13 cellular contexts compared by ENCODE assay signal in genomic region chr4:1408418-1408817, GRCh38. TPM values are rescaled to one million over a fixed set of nuclear protein-coding genes. Genes with fewer than 3 reads are reported as not detected.
A peak's percentile ranks its signal among the peaks of the same experiment; 100 is the strongest.
DNase-seq lines count a peak whose midpoint lies in the region; TF ChIP-seq lines count a peak whose summit lies in the region.
"Had no signal": no experiment of that assay in that cellular context is flagged by ENCODE, and none has a peak within 500 bp of the region (broad histone marks: within the 10 kb centered on the region; RNA-seq: fewer than 3 reads in every experiment).

No MANE protein-coding gene starts in this region.

- peaks cover 2% of the 10 kb centered on the region for H3K4me1 Mint-ChIP-seq in activated CD4-positive, alpha-beta memory T cell treated with anti-CD3 and anti-CD28 coated beads, Interleukin-2, amount 10 ng/mL, durations not matched to agents 7 days and 5 days
- H3K4me1 Mint-ChIP-seq in activated CD4-positive, alpha-beta memory T cell treated with anti-CD3 and anti-CD28 coated beads for 36 hours (ENCODE audit: low read depth), result peaks cover 2% of the 10 kb centered on the region
- H3K4me1 Mint-ChIP-seq in activated T-helper 2 cell treated with anti-CD3 and anti-CD28 coated beads, Interferon-gamma antibody, Interleukin-2, Interleukin-4, amounts not matched to agents 10 μg/mL and 5 μg/mL and 100 μg/mL, durations not matched to agents 14 hours and 24 hours and 36 hours (ENCODE audit: low read depth), result no peaks in the 10 kb centered on the region
- peaks cover 4% of the 10 kb centered on the region for H3K4me1 Mint-ChIP-seq in neural progenitor cell

- H3K27ac ChIP-seq in neural progenitor cell, result no peak overlapping the region
- H3K27ac ChIP-seq: hepatocyte, pancreas had no signal

- H3K27ac Mint-ChIP-seq in activated CD4-positive, alpha-beta memory T cell treated with anti-CD3 and anti-CD28 coated beads, Interleukin-2, amount 10 ng/mL, durations not matched to agents 7 days and 5 days, result no peak overlapping the region
- no peak overlapping the region for H3K27ac Mint-ChIP-seq in activated CD4-positive, alpha-beta memory T cell treated with anti-CD3 and anti-CD28 coated beads for 36 hours
- peak overlapping the region; percentile 72 for H3K27ac Mint-ChIP-seq in activated T-helper 2 cell treated with anti-CD3 and anti-CD28 coated beads, Interferon-gamma antibody, Interleukin-2, Interleukin-4, amounts not matched to agents 10 μg/mL and 5 μg/mL and 100 μg/mL, durations not matched to agents 14 hours and 24 hours and 36 hours
- no peak overlapping the region for H3K27ac Mint-ChIP-seq in neural progenitor cell

- H3K27me3 ChIP-seq in neural progenitor cell, result peaks cover 100% of the 10 kb centered on the region

- no peak overlapping the region for H3K9ac ChIP-seq in neural progenitor cell

- H3K9me3 ChIP-seq in neural progenitor cell (ENCODE audit: low read depth), result no peaks in the 10 kb centered on the region
- H3K9me3 ChIP-seq: pancreas had no signal

- no peaks in the 10 kb centered on the region for H3K9me3 Mint-ChIP-seq in activated CD4-positive, alpha-beta memory T cell treated with anti-CD3 and anti-CD28 coated beads, Interleukin-2, amount 10 ng/mL, durations not matched to agents 7 days and 5 days
- no peaks in the 10 kb centered on the region for H3K9me3 Mint-ChIP-seq in activated CD4-positive, alpha-beta memory T cell treated with anti-CD3 and anti-CD28 coated beads for 36 hours
- H3K9me3 Mint-ChIP-seq in activated T-helper 2 cell treated with anti-CD3 and anti-CD28 coated beads, Interferon-gamma antibody, Interleukin-2, Interleukin-4, amounts not matched to agents 10 μg/mL and 5 μg/mL and 100 μg/mL, durations not matched to agents 14 hours and 24 hours and 36 hours, result peaks cover 3% of the 10 kb centered on the region
- peaks cover 4% of the 10 kb centered on the region for H3K9me3 Mint-ChIP-seq in neural progenitor cell

- peaks cover 46% of the 10 kb centered on the region for H3K27me3 Mint-ChIP-seq in activated CD4-positive, alpha-beta memory T cell treated with anti-CD3 and anti-CD28 coated beads, Interleukin-2, amount 10 ng/mL, durations not matched to agents 7 days and 5 days
- peaks cover 61% of the 10 kb centered on the region for H3K27me3 Mint-ChIP-seq in activated CD4-positive, alpha-beta memory T cell treated with anti-CD3 and anti-CD28 coated beads for 36 hours
- H3K27me3 Mint-ChIP-seq in activated T-helper 2 cell treated with anti-CD3 and anti-CD28 coated beads, Interferon-gamma antibody, Interleukin-2, Interleukin-4, amounts not matched to agents 10 μg/mL and 5 μg/mL and 100 μg/mL, durations not matched to agents 14 hours and 24 hours and 36 hours (ENCODE audit: low read depth), result peaks cover 21% of the 10 kb centered on the region
- peaks cover 66% of the 10 kb centered on the region for H3K27me3 Mint-ChIP-seq in neural progenitor cell (ENCODE audit: insufficient read depth, low read depth)

- peaks cover 8% of the 10 kb centered on the region for H3K36me3 Mint-ChIP-seq in activated CD4-positive, alpha-beta memory T cell treated with anti-CD3 and anti-CD28 coated beads, Interleukin-2, amount 10 ng/mL, durations not matched to agents 7 days and 5 days (ENCODE audit: low read depth)
- H3K36me3 Mint-ChIP-seq in activated CD4-positive, alpha-beta memory T cell treated with anti-CD3 and anti-CD28 coated beads for 36 hours, result no peaks in the 10 kb centered on the region
- peaks cover 6% of the 10 kb centered on the region for H3K36me3 Mint-ChIP-seq in activated T-helper 2 cell treated with anti-CD3 and anti-CD28 coated beads, Interferon-gamma antibody, Interleukin-2, Interleukin-4, amounts not matched to agents 10 μg/mL and 5 μg/mL and 100 μg/mL, durations not matched to agents 14 hours and 24 hours and 36 hours (ENCODE audit: low read depth)
- H3K36me3 Mint-ChIP-seq in neural progenitor cell, result peaks cover 1% of the 10 kb centered on the region

- no peaks in the 10 kb centered on the region for H3K79me2 ChIP-seq in neural progenitor cell (ENCODE audit: low read depth)
- H3K79me2 ChIP-seq: hepatocyte had no signal

- H3K4me2 ChIP-seq in neural progenitor cell, result no peak overlapping the region
- H3K4me2 ChIP-seq: hepatocyte had no signal

- H3K4me3 ChIP-seq in neural progenitor cell, result no peak overlapping the region
- H3K4me3 ChIP-seq: hepatocyte, pancreas had no signal

- no peaks in the 10 kb centered on the region for H3F3A ChIP-seq in neural progenitor cell (ENCODE audit: low read depth)

- no peak for DNase-seq in activated CD4-positive, alpha-beta memory T cell treated with anti-CD3 and anti-CD28 coated beads, Interleukin-2, amount 10 ng/mL, durations not matched to agents 7 days and 5 days
- no peak for DNase-seq in activated CD4-positive, alpha-beta memory T cell treated with anti-CD3 and anti-CD28 coated beads for 36 hours
- peak; percentile 24 for DNase-seq in GM13976 (ENCODE audit: low spot score)
- DNase-seq in activated T-helper 2 cell treated with anti-CD3 and anti-CD28 coated beads, Interferon-gamma antibody, Interleukin-2, Interleukin-4, amounts not matched to agents 10 μg/mL and 5 μg/mL and 100 μg/mL, durations not matched to agents 14 hours and 24 hours and 36 hours (ENCODE audit: low spot score), result no peak
- no peak for DNase-seq in neural progenitor cell (ENCODE audit: low spot score)
- no peak for DNase-seq in GM19240 (ENCODE audit: insufficient read length, low spot score)
- DNase-seq in NCI-H774 (lab: John Stamatoyannopoulos, UW), result no peak
- DNase-seq in medulla oblongata (ENCODE audit: extremely low spot score), result no peak
- DNase-seq: NCI-H2081 treated with DMSO at 0.1 percent for 48 hours had no signal

- TF ChIP-seq CTCF in GM13976 (IDR thresholded peaks at IDR 0.05; ENCODE audit: borderline replicate concordance, control extremely low read depth, extremely low read depth, insufficient read depth, missing control alignments), result no peak
- TF ChIP-seq CTCF in neural progenitor cell (IDR thresholded peaks at IDR 0.05), result peak; percentile 19

- in situ Hi-C loops in GM13976 (cut with MboI; ENCODE audit: low sequenced_read_pairs, unreplicated experiment), result no loop called here

- CTCF ChIA-PET in activated CD4-positive, alpha-beta memory T cell treated with anti-CD3 and anti-CD28 coated beads, Interleukin-2, amount 10 ng/mL, durations not matched to agents 7 days and 5 days (lab: Charles Lee), result no interaction called here
- CTCF ChIA-PET in activated CD4-positive, alpha-beta memory T cell treated with anti-CD3 and anti-CD28 coated beads for 36 hours (lab: Charles Lee), result no interaction called here

- H2AFZ ChIP-seq in neural progenitor cell (replicated peaks), result no peak overlapping the region
- H2AFZ ChIP-seq: hepatocyte had no signal

- no peaks in the 10 kb centered on the region for H3K4me1 ChIP-seq in neural progenitor cell
- H3K4me1 ChIP-seq: pancreas had no signal

- POLR2A ChIA-PET in activated CD4-positive, alpha-beta memory T cell treated with anti-CD3 and anti-CD28 coated beads, Interleukin-2, amount 10 ng/mL, durations not matched to agents 7 days and 5 days (lab: Charles Lee), result no interaction called here
- POLR2A ChIA-PET in activated CD4-positive, alpha-beta memory T cell treated with anti-CD3 and anti-CD28 coated beads for 36 hours (lab: Charles Lee), result no interaction called here

- H3K36me3 ChIP-seq in neural progenitor cell, result no peaks in the 10 kb centered on the region
- H3K36me3 ChIP-seq: pancreas had no signal

- H4K20me1 ChIP-seq in neural progenitor cell (ENCODE audit: low read depth), result peaks cover 52% of the 10 kb centered on the region

- H3K4me3 Mint-ChIP-seq in activated CD4-positive, alpha-beta memory T cell treated with anti-CD3 and anti-CD28 coated beads, Interleukin-2, amount 10 ng/mL, durations not matched to agents 7 days and 5 days, result peak overlapping the region; percentile 35
- H3K4me3 Mint-ChIP-seq in activated CD4-positive, alpha-beta memory T cell treated with anti-CD3 and anti-CD28 coated beads for 36 hours, result no peak overlapping the region
- H3K4me3 Mint-ChIP-seq in activated T-helper 2 cell treated with anti-CD3 and anti-CD28 coated beads, Interferon-gamma antibody, Interleukin-2, Interleukin-4, amounts not matched to agents 10 μg/mL and 5 μg/mL and 100 μg/mL, durations not matched to agents 14 hours and 24 hours and 36 hours (ENCODE audit: low read depth), result no peak overlapping the region
- no peak overlapping the region for H3K4me3 Mint-ChIP-seq in neural progenitor cell

- intact Hi-C loops in activated CD4-positive, alpha-beta memory T cell treated with anti-CD3 and anti-CD28 coated beads for 36 hours (cut with micrococcal nuclease), result no loop called here
- intact Hi-C loops in activated T-helper 2 cell treated with anti-CD3 and anti-CD28 coated beads, Interferon-gamma antibody, Interleukin-2, Interleukin-4, amounts not matched to agents 10 μg/mL and 5 μg/mL and 100 μg/mL, durations not matched to agents 14 hours and 24 hours and 36 hours (cut with micrococcal nuclease), result no loop called here

RNA-seq across cellular contexts. Expression of gene NKX1-1, which starts 2.2 kb away (rescaled TPM):
- total RNA-seq in activated CD4-positive, alpha-beta memory T cell treated with anti-CD3 and anti-CD28 coated beads, Interleukin-2, amount 10 ng/mL, durations not matched to agents 7 days and 5 days, result not detected
- total RNA-seq in activated CD4-positive, alpha-beta memory T cell treated with anti-CD3 and anti-CD28 coated beads for 36 hours, result not detected
- total RNA-seq in activated T-helper 2 cell treated with anti-CD3 and anti-CD28 coated beads, Interferon-gamma antibody, Interleukin-2, Interleukin-4, amounts not matched to agents 10 μg/mL and 5 μg/mL and 100 μg/mL, durations not matched to agents 14 hours and 24 hours and 36 hours, result not detected in 2 replicates
- not detected in 2 replicates for total RNA-seq in neural progenitor cell (ENCODE audit: low replicate concordance)
- total RNA-seq: hepatocyte, LHCN-M2, lung microvascular endothelial cell, pancreas had no signal
